ENCODE assay signal across 14 cellular contexts in genomic region chr4:87209182-87209581, GRCh38. TPM values are rescaled to one million over a fixed set of nuclear protein-coding genes. Genes with fewer than 3 reads are reported as not detected.
DNase-seq lines count a peak whose midpoint lies in the region; ATAC-seq, FAIRE-seq and TF ChIP-seq lines count a peak whose summit lies in the region.
"Had no signal": no experiment of that assay in that cellular context is flagged by ENCODE, and none has a peak within 500 bp of the region (broad histone marks: within the 10 kb centered on the region; RNA-seq: fewer than 3 reads in every experiment).

No MANE protein-coding gene starts in this region.

- BruUV-seq in GM12878 (replicated peaks; lab: Mats Ljungman, UMichigan) = no TSS peak

- peak; percentile 9 for ATAC-seq in HG03135 (IDR thresholded peaks at IDR 0.05; ENCODE audit: unreplicated experiment)
- ATAC-seq in GM12878 = peak; percentile 7; the same call in 1 of the 3 replicates
- ATAC-seq in thoracic aorta (ENCODE audit: insufficient number of reproducible peaks, low FRiP score, low read depth) = no peak
- ATAC-seq: Panc1 had no signal

- no peak for FAIRE-seq in GM12878 (lab: Jason Lieb, UNC)
- FAIRE-seq: astrocyte had no signal

- H3K4me1 ChIP-seq in GM12878 (ENCODE audit: control insufficient read depth, insufficient read depth, low read length) = no peaks in the 10 kb centered on the region; the same call in 1 of the 2 replicates
- H3K4me1 ChIP-seq in thoracic aorta (ENCODE audit: control insufficient read depth in 1 of 2, low read depth in 2 of 2) = peaks cover 5 to 21% of the 10 kb centered on the region in 2 donors
- peaks cover 4% of the 10 kb centered on the region for H3K4me1 ChIP-seq in ovary (ENCODE audit: insufficient read depth)

- POLR2A ChIA-PET in activated CD4-positive, alpha-beta T cell treated with anti-CD3 and anti-CD28 coated beads, Interleukin-2, amount 10 ng/mL, durations not matched to agents 7 days and 5 days (lab: Charles Lee) = no interaction called here
- POLR2A ChIA-PET in GM12878 (lab: Charles Lee) = interaction anchor here (0.6 to 2.8 kb wide), 3 partner anchors 10 to 43 kb away, joined by 3 to 10 read pairs (median 9); no protein-coding TSS in a partner anchor

- in situ Hi-C loops in GM12878 (cut with MboI) = no loop called here

- peak overlapping the region; percentile 50 for H3K27ac Mint-ChIP-seq in activated CD4-positive, alpha-beta T cell treated with anti-CD3 and anti-CD28 coated beads, Interleukin-2, amount 10 ng/mL, durations not matched to agents 7 days and 5 days
- H3K27ac Mint-ChIP-seq: activated T-helper 1 cell treated with anti-CD3 and anti-CD28 coated beads, Interleukin-12 subunit alpha, Interleukin-12 subunit beta, Interleukin-2, Interleukin-4 antibody, amounts not matched to agents 30 ng/mL and 10 ng/mL and 1 ng/mL, durations not matched to agents 14 hours and 24 hours and 36 hours had no signal

- TF ChIP-seq CTCF in GM12878 (IDR thresholded peaks at IDR 0.05 in 2 of 3, conservative IDR thresholded peaks at IDR 0.05 in 1 of 3; ENCODE audit: control insufficient read depth in 2 of 3, extremely low read depth in 1 of 3, insufficient read depth in 1 of 3, low read depth in 3 of 3, low read length in 3 of 3) (no peak), thoracic aorta (IDR thresholded peaks at IDR 0.05) (no peak), ovary (IDR thresholded peaks at IDR 0.05) (no peak)

- RAD21 ChIA-PET in GM12878 (lab: Charles Lee; ENCODE audit: unreplicated experiment) = interaction anchor here (1.1 kb wide), 1 partner anchor 11 kb away, joined by 3 read pairs; no protein-coding TSS in a partner anchor

- H2AFZ ChIP-seq in GM12878 (ENCODE audit: control insufficient read depth, low read depth, low read length) = peak overlapping the region; percentile 85

- peaks cover 9% of the 10 kb centered on the region for H3K36me3 Mint-ChIP-seq in activated CD4-positive, alpha-beta T cell treated with anti-CD3 and anti-CD28 coated beads, Interleukin-2, amount 10 ng/mL, durations not matched to agents 7 days and 5 days (ENCODE audit: low read depth)

- SMC1A ChIA-PET in GM12878 (lab: Charles Lee; ENCODE audit: uncharacterized antibody, unreplicated experiment) = interaction anchor here (1.0 to 1.7 kb wide), 4 partner anchors 13 to 58 kb away, joined by 3 read pairs; no protein-coding TSS in a partner anchor

- H3K4me3 ChIP-seq in GM12878 (no peak overlapping the region), thoracic aorta (peak overlapping the region; percentile 31), ovary (no peak overlapping the region)
- H3K4me3 ChIP-seq: K562 had no signal

- no peaks in the 10 kb centered on the region for H3K27me3 Mint-ChIP-seq in activated CD4-positive, alpha-beta T cell treated with anti-CD3 and anti-CD28 coated beads, Interleukin-2, amount 10 ng/mL, durations not matched to agents 7 days and 5 days

- H3K36me3 ChIP-seq in GM12878 (ENCODE audit: control insufficient read depth in 2 of 2, insufficient read depth in 2 of 2, low read length in 1 of 2) (no peaks in the 10 kb centered on the region), thoracic aorta (no peaks in the 10 kb centered on the region), ovary (no peaks in the 10 kb centered on the region)

- TF ChIP-seq RAD21 in GM12878 (IDR thresholded peaks at IDR 0.05; ENCODE audit: insufficient read depth, low read depth, low read length) = no peak

- WGBS in GM12878 (ENCODE audit: insufficient coverage, insufficient replicate concordance, low lambda C conversion rate, missing lambda C conversion rate) = 73% methylated on average over 3 of the region's 3 CpGs
- WGBS in ovary, 3 donors = 86 to 92% (median 88%) methylated on average over 3 of the region's 3 CpGs

- no peaks in the 10 kb centered on the region for H4K20me1 ChIP-seq in GM12878 (ENCODE audit: control insufficient read depth, insufficient read depth)

- H3K9me3 ChIP-seq in GM12878 (replicated peaks; ENCODE audit: control insufficient read depth, insufficient read depth, low read length) (no peaks in the 10 kb centered on the region; the same call in 2 of the 3 replicates), thoracic aorta (no peaks in the 10 kb centered on the region), ovary (no peaks in the 10 kb centered on the region)

- TF ChIP-seq EP300 in GM12878 (IDR thresholded peaks at IDR 0.05; ENCODE audit: borderline replicate concordance in 1 of 2, control insufficient read depth in 1 of 2, low read depth in 2 of 2, low read length in 2 of 2) (no peak), ovary (IDR thresholded peaks at IDR 0.05) (no peak)

- peak overlapping the region; percentile 15 for H3K4me3 Mint-ChIP-seq in activated CD4-positive, alpha-beta T cell treated with anti-CD3 and anti-CD28 coated beads, Interleukin-2, amount 10 ng/mL, durations not matched to agents 7 days and 5 days

- H3K4me1 Mint-ChIP-seq in activated CD4-positive, alpha-beta T cell treated with anti-CD3 and anti-CD28 coated beads, Interleukin-2, amount 10 ng/mL, durations not matched to agents 7 days and 5 days = peaks cover 7% of the 10 kb centered on the region

- H3K27ac ChIP-seq in GM12878 (ENCODE audit: control insufficient read depth, insufficient read depth) (peak overlapping the region; percentile 54), thoracic aorta (no peak overlapping the region), ovary (no peak overlapping the region)

- TF ChIP-seq POLR2A in GM12878 (IDR thresholded peaks at IDR 0.05; ENCODE audit: low read depth, low read length) (no peak), ovary (IDR thresholded peaks at IDR 0.05) (no peak)

- no peaks in the 10 kb centered on the region for H3K27me3 ChIP-seq in GM12878 (replicated peaks in 1 of 2; ENCODE audit: control insufficient read depth in 2 of 2, insufficient read depth in 2 of 2, low read length in 1 of 2)
- H3K27me3 ChIP-seq in thoracic aorta (replicated peaks; ENCODE audit: insufficient read depth) = no peaks in the 10 kb centered on the region
- H3K27me3 ChIP-seq in ovary = no peaks in the 10 kb centered on the region

- no peak overlapping the region; the same call in 1 of the 2 replicates for H3K9ac ChIP-seq in GM12878 (ENCODE audit: control insufficient read depth, insufficient read depth, low read length)

- H3K9me3 Mint-ChIP-seq in activated CD4-positive, alpha-beta T cell treated with anti-CD3 and anti-CD28 coated beads, Interleukin-2, amount 10 ng/mL, durations not matched to agents 7 days and 5 days = peaks cover 9% of the 10 kb centered on the region

- CTCF ChIA-PET in activated CD4-positive, alpha-beta T cell treated with anti-CD3 and anti-CD28 coated beads, Interleukin-2, amount 10 ng/mL, durations not matched to agents 7 days and 5 days (lab: Charles Lee) = interaction anchor here (2.6 kb wide), 1 partner anchor 11 kb away, joined by 9 read pairs; the partner anchor contains the start of gene KLHL8
- CTCF ChIA-PET in GM12878 (lab: Yijun Ruan, JAX) = interaction anchor here (1.0 to 2.2 kb wide), 6 partner anchors 10 to 713 kb away, joined by 3 to 9 read pairs (median 4); no protein-coding TSS in a partner anchor

- no peak for DNase-seq in activated CD4-positive, alpha-beta T cell treated with anti-CD3 and anti-CD28 coated beads, Interleukin-2, amount 10 ng/mL, durations not matched to agents 7 days and 5 days
- no peak for DNase-seq in activated CD4-positive, alpha-beta T cell treated with anti-CD3 and anti-CD28 coated beads, Interleukin-2, amount 50 U/mL, for 4 hours
- DNase-seq in GM12878 (ENCODE audit: low read depth, low spot score) = no peak
- no peak for DNase-seq in thoracic aorta (ENCODE audit: low spot score)
- DNase-seq in ovary = no peak
- DNase-seq in NCI-H2227 (lab: John Stamatoyannopoulos, UW; ENCODE audit: unreplicated experiment) = no peak
- no peak for DNase-seq in HUDEP-2 (lab: John Stamatoyannopoulos, UW; ENCODE audit: unreplicated experiment in 76 of 76)
- DNase-seq: mammary epithelial cell, NCI-H146 had no signal

- intact Hi-C loops in GM12878 (cut with micrococcal nuclease; ENCODE audit: unreplicated experiment) = no loop called here
- intact Hi-C loops in ovary (cut with DNase I) = no loop called here

- H3K79me2 ChIP-seq in GM12878 (ENCODE audit: control insufficient read depth, insufficient read depth, low read length) = peaks cover 13% of the 10 kb centered on the region

- H3K4me2 ChIP-seq in GM12878 (ENCODE audit: control insufficient read depth, insufficient read depth) = peak overlapping the region; percentile 66

TF ChIP-seq in GM12878, 131 proteins besides CTCF, POLR2A, EP300 and RAD21 (continues in another document):
- TF ChIP-seq YY1 (IDR thresholded peaks at IDR 0.05; ENCODE audit: low read depth, low read length) (no peak), TAF1 (IDR thresholded peaks at IDR 0.05; ENCODE audit: borderline replicate concordance, low read depth, low read length) (no peak), NFIC (IDR thresholded peaks at IDR 0.05; ENCODE audit: low read depth, low read length) (no peak)

RNA-seq across cellular contexts. Expression of gene KLHL8, which starts 11.2 kb away (rescaled TPM):
- total RNA-seq in activated CD4-positive, alpha-beta T cell treated with anti-CD3 and anti-CD28 coated beads, Interleukin-2, amount 10 ng/mL, durations not matched to agents 7 days and 5 days = 10 to 100 TPM in 1 of 2 experiments, 1 to 10 TPM in 1; 9.1 to 10.5 TPM
- 26.4 and 28.4 TPM in 2 replicates for total RNA-seq in GM12878 (2013; cell fraction: nucleolus; rRNA removed)
- total RNA-seq in GM12878 (2014; rRNA removed) (6.0 and 6.5 TPM in 2 replicates), GM12878 (2014; rRNA removed; fragmentation: Illumina TruSeq; extraction: Trizol) (13.1 and 15.1 TPM in 2 replicates), GM12878 (2021) (9.1 and 9.9 TPM in 2 replicates), thoracic aorta (10 to 100 TPM in 1 of 2 donors, 1 to 10 TPM in 1; 4.9 to 12.2 TPM), ovary (10 to 100 TPM in 6 of 7 donors, 1 to 10 TPM in 1; 9.4 to 13.1 (median 11.6) TPM)
- 2.8 TPM for polyA plus RNA-seq in GM12878 (2011; ENCODE audit: low read depth)
- polyA plus RNA-seq in GM12878 (2011; rRNA removed) (8.1 and 12.9 TPM in 2 replicates), GM12878 (2014; fragmentation: Illumina TruSeq; extraction: Trizol) (10.1 and 12.3 TPM in 2 replicates), GM12878 (2014; fragmentation: Nextera tagmentation; extraction: Ambion mirVana) (1 to 10 TPM; 4.5 to 5.1 TPM), GM12878 (2014; rRNA removed) (5.1 and 6.2 TPM in 2 replicates), GM12878 (2016; fragmentation: Nextera tagmentation; extraction: Ambion mirVana) (10 to 100 TPM; 11.7 to 12.5 TPM), ovary (1 to 10 TPM; 4.1 to 7.2 TPM)
- polyA plus RNA-seq in GM12878 (2011; cell fraction: cytosol; rRNA removed) = 2.6 and 3.5 TPM in 2 replicates
- 2.7 and 6.5 TPM in 2 replicates for polyA plus RNA-seq in GM12878 (2011; cell fraction: nucleus; rRNA removed)
- polyA plus RNA-seq in GM12878 (2012) = 3.5 and 4.5 TPM in 2 replicates
- polyA minus RNA-seq in GM12878 (2011; rRNA and poly(A)+ RNA removed) = 20.2 and 25.2 TPM in 2 replicates
- 8.8 and 11.1 TPM in 2 replicates for polyA minus RNA-seq in GM12878 (2011; cell fraction: cytosol; rRNA and poly(A)+ RNA removed)
- polyA minus RNA-seq in GM12878 (2011; cell fraction: nucleus; rRNA and poly(A)+ RNA removed) = 9.3 and 16.3 TPM in 2 replicates
